19 cellular contexts compared by ENCODE assay signal in the genomic region with DNA sequence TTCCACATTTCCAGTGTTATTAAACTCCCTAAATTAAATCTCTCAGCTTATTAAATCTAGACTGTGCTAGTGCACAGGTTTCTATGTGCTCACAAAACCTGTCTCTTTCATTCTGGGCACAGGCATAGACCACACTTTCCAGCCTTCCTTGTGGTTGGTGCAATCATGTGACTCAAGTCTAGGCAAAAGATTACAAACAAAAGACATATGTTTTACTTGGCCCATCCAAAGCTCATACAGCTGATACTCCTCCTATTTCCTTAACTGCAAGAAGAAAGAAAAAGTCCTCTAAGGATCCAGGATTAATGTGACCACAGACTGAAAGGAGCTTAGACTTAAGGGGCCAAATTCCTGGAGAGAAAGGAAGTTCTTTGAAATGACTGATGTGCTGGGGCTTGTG.
"Had no signal": no experiment of that assay in that cellular context is flagged by ENCODE, and none has a peak within 500 bp of the region (broad histone marks: within the 10 kb centered on the region; RNA-seq: fewer than 3 reads in every experiment).

No MANE protein-coding gene starts in this region.

- H3K4me3 Mint-ChIP-seq: activated CD8-positive, alpha-beta T cell treated with anti-CD3 and anti-CD28 coated beads for 36 hours; activated naive CD8-positive, alpha-beta T cell treated with anti-CD3 and anti-CD28 coated beads for 36 hours; activated T-cell treated with anti-CD3 and anti-CD28 coated beads, Interleukin-2, amount 50 U/mL, for 72 hours; naive B cell; stimulated activated memory B cell treated with anti-CD40 and anti-IgM and Interleukin-4, amounts not matched to agents 10 μg/mL and 1 μg/mL and 100 μg/mL, for 72 hours; T-cell had no signal

- H3K4me1 Mint-ChIP-seq: activated naive CD8-positive, alpha-beta T cell treated with anti-CD3 and anti-CD28 coated beads for 36 hours; naive B cell; stimulated activated memory B cell treated with anti-CD40 and anti-IgM and Interleukin-4, amounts not matched to agents 10 μg/mL and 1 μg/mL and 100 μg/mL, for 72 hours; T-cell had no signal

- H3K4me2 ChIP-seq: SK-N-SH had no signal

- H3K36me3 Mint-ChIP-seq: activated naive CD8-positive, alpha-beta T cell treated with anti-CD3 and anti-CD28 coated beads for 36 hours; naive B cell; stimulated activated memory B cell treated with anti-CD40 and anti-IgM and Interleukin-4, amounts not matched to agents 10 μg/mL and 1 μg/mL and 100 μg/mL, for 72 hours; T-cell had no signal

- H3K9me3 ChIP-seq: neutrophil, SK-N-SH, tibial artery had no signal

- H3K9me2 ChIP-seq: SK-N-SH had no signal

- H3K27me3 Mint-ChIP-seq: activated CD8-positive, alpha-beta T cell treated with anti-CD3 and anti-CD28 coated beads for 36 hours; activated naive CD8-positive, alpha-beta T cell treated with anti-CD3 and anti-CD28 coated beads for 36 hours; naive B cell; T-cell had no signal

- H3K4me1 ChIP-seq: heart left ventricle, tibial artery had no signal

- H3K27ac ChIP-seq: cardiac muscle cell, heart left ventricle, neutrophil, tibial artery, VCaP had no signal

- H3K27ac Mint-ChIP-seq: activated CD8-positive, alpha-beta T cell treated with anti-CD3 and anti-CD28 coated beads for 36 hours; activated naive CD8-positive, alpha-beta T cell treated with anti-CD3 and anti-CD28 coated beads for 36 hours; activated T-cell treated with anti-CD3 and anti-CD28 coated beads, Interleukin-2, amount 50 U/mL, for 72 hours; naive B cell; stimulated activated memory B cell treated with anti-CD40 and anti-IgM and Interleukin-4, amounts not matched to agents 10 μg/mL and 1 μg/mL and 100 μg/mL, for 72 hours; T-cell had no signal

- DNase-seq: activated CD4-positive, alpha-beta T cell treated with anti-CD3 and anti-CD28 coated beads for 1 hour; activated CD8-positive, alpha-beta memory T cell treated with anti-CD3 and anti-CD28 coated beads, Interleukin-2, amount 50 U/mL, for 48 hours; activated CD8-positive, alpha-beta T cell treated with anti-CD3 and anti-CD28 coated beads for 36 hours; activated naive CD8-positive, alpha-beta T cell treated with anti-CD3 and anti-CD28 coated beads for 36 hours; activated T-cell treated with anti-CD3 and anti-CD28 coated beads, Interleukin-2, amount 50 U/mL, for 72 hours; amygdala; heart left ventricle; left colon; naive B cell; SK-N-SH; stimulated activated CD4-positive, alpha-beta T cell treated with anti-CD3 and anti-CD28 coated beads, Interleukin-2, amount 100 ng/mL, for 48 hours; T-cell; T1000; tibial artery had no signal

- H3K4me3 ChIP-seq: cardiac muscle cell, heart left ventricle, lung, tibial artery had no signal

- H3K9ac ChIP-seq: SK-N-SH had no signal

- H3K27me3 ChIP-seq: cardiac muscle cell, neutrophil, tibial artery had no signal

- H3K36me3 ChIP-seq: cardiac muscle cell, heart left ventricle, neutrophil, tibial artery had no signal
